7 cellular contexts compared by ENCODE assay signal in genomic region chr12:46523863-46524770, GRCh38.
A peak's percentile ranks its signal among the peaks of the same experiment; 100 is the strongest.
DNase-seq lines count a peak whose midpoint lies in the region; ATAC-seq and TF ChIP-seq lines count a peak whose summit lies in the region.

No MANE protein-coding gene starts in this region.

- peak overlapping the region; percentile 93 for H3K27ac Mint-ChIP-seq in activated CD4-positive, alpha-beta memory T cell treated with anti-CD3 and anti-CD28 coated beads, Interleukin-2, amount 10 ng/mL, durations not matched to agents 7 days and 5 days

- peaks cover 55% of the 10 kb centered on the region for H3K4me1 Mint-ChIP-seq in activated CD4-positive, alpha-beta memory T cell treated with anti-CD3 and anti-CD28 coated beads, Interleukin-2, amount 10 ng/mL, durations not matched to agents 7 days and 5 days

- H3K9me3 Mint-ChIP-seq in activated CD4-positive, alpha-beta memory T cell treated with anti-CD3 and anti-CD28 coated beads, Interleukin-2, amount 10 ng/mL, durations not matched to agents 7 days and 5 days: peaks cover 12% of the 10 kb centered on the region

- H3K4me3 Mint-ChIP-seq in activated CD4-positive, alpha-beta memory T cell treated with anti-CD3 and anti-CD28 coated beads, Interleukin-2, amount 10 ng/mL, durations not matched to agents 7 days and 5 days: peak overlapping the region; percentile 72

- POLR2A ChIA-PET in activated CD4-positive, alpha-beta memory T cell treated with anti-CD3 and anti-CD28 coated beads, Interleukin-2, amount 10 ng/mL, durations not matched to agents 7 days and 5 days (lab: Charles Lee): interaction anchor here (0.7 to 4.2 kb wide), 29 partner anchors 9 to 1182 kb away, joined by 3 to 46 read pairs (median 4); partner anchors contain the start of genes RPAP3 and SLC38A1

- H3K27me3 Mint-ChIP-seq in activated CD4-positive, alpha-beta memory T cell treated with anti-CD3 and anti-CD28 coated beads, Interleukin-2, amount 10 ng/mL, durations not matched to agents 7 days and 5 days: no peaks in the 10 kb centered on the region

- peaks cover 46% of the 10 kb centered on the region for H3K36me3 Mint-ChIP-seq in activated CD4-positive, alpha-beta memory T cell treated with anti-CD3 and anti-CD28 coated beads, Interleukin-2, amount 10 ng/mL, durations not matched to agents 7 days and 5 days (ENCODE audit: low read depth)

- CTCF ChIA-PET in activated CD4-positive, alpha-beta memory T cell treated with anti-CD3 and anti-CD28 coated beads, Interleukin-2, amount 10 ng/mL, durations not matched to agents 7 days and 5 days (lab: Charles Lee): interaction anchor here (0.7 to 2.1 kb wide), 9 partner anchors 25 to 223 kb away, joined by 3 to 9 read pairs (median 4); partner anchors contain the start of gene SLC38A2

- peak overlapping the region; percentile 50 for H3K4me3 ChIP-seq in fibroblast of mammary gland (ENCODE audit: control insufficient read depth, low read depth, low read length)

- ATAC-seq in GM18520 (IDR thresholded peaks at IDR 0.05; ENCODE audit: unreplicated experiment): no peak
- no peak for ATAC-seq in GM21717 (IDR thresholded peaks at IDR 0.05; ENCODE audit: unreplicated experiment)
- ATAC-seq in HG03097 (IDR thresholded peaks at IDR 0.05; ENCODE audit: low FRiP score, unreplicated experiment): no peak

- DNase-seq in HK-2 (ENCODE audit: unreplicated experiment) (peak; percentile 72), fibroblast of mammary gland (ENCODE audit: low read depth) (peak; percentile 100)
- peak; percentile 60 for DNase-seq in activated CD4-positive, alpha-beta memory T cell treated with anti-CD3 and anti-CD28 coated beads, Interleukin-2, amount 10 ng/mL, durations not matched to agents 7 days and 5 days
- DNase-seq in stimulated activated CD4-positive, alpha-beta T cell treated with anti-CD3 and anti-CD28 coated beads, Interleukin-15, amount 100 ng/mL, for 24 hours: peak; percentile 57

- TF ChIP-seq CTCF in fibroblast of mammary gland (conservative IDR thresholded peaks at IDR 0.05; ENCODE audit: control insufficient read depth, insufficient read depth, low read depth, low read length): no peak
